Comparison of ENCODE assay signal across 1 cellular context in the genomic region with DNA sequence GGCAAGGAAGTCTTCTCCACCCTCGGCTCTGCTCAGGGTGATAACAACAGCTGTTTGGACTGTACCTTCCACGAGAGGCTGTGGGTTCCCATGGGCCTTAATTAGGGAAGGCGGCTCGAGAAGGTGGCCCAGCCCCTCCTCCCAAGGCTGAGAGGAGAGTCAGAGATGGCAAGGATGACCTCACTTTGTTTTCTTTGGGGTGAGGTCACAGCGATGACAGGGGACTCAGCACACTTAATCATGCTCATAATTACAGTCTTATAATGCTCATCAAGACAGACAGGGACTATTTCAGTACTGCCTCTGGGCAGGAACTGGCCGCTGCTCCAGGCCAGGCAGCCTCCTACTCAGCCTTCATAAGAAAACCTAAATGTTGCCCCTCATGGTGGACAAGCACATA.
TF ChIP-seq lines count a peak whose summit lies in the region.

No MANE protein-coding gene starts in this region.

TF ChIP-seq in IMR-90, 13 proteins besides CTCF, POLR2A, EP300 and RAD21 (continued from another document):
- no peak for TF ChIP-seq RFX5 (IDR thresholded peaks at IDR 0.05; ENCODE audit: low read depth, low read length)
- TF ChIP-seq CEBPB (IDR thresholded peaks at IDR 0.05; ENCODE audit: low read depth, low read length), result no peak
- no peak for TF ChIP-seq FOS (IDR thresholded peaks at IDR 0.05; ENCODE audit: low read depth, low read length)
- no peak for TF ChIP-seq CHD1 (IDR thresholded peaks at IDR 0.05; ENCODE audit: low read depth, low read length)
- no peak for TF ChIP-seq NFE2L2 (IDR thresholded peaks at IDR 0.05; ENCODE audit: low read depth, low read length)
- TF ChIP-seq MAFK (IDR thresholded peaks at IDR 0.05; ENCODE audit: low read depth, low read length), result no peak
- TF ChIP-seq RCOR1 (IDR thresholded peaks at IDR 0.05; ENCODE audit: insufficient replicate concordance, low read length), result no peak
